In genomic region chr20:36544134-36545018, GRCh38 we compare ENCODE assay signal across 10 cellular contexts. TPM values are rescaled to one million over a fixed set of nuclear protein-coding genes. Genes with fewer than 3 reads are reported as not detected.
DNase-seq lines count a peak whose midpoint lies in the region; ATAC-seq and FAIRE-seq lines count a peak whose summit lies in the region.
"Had no signal": no experiment of that assay in that cellular context is flagged by ENCODE, and none has a peak within 500 bp of the region (broad histone marks: within the 10 kb centered on the region; RNA-seq: fewer than 3 reads in every experiment).

No MANE protein-coding gene starts in this region.

- peak overlapping the region; percentile 90 for H3K27ac ChIP-seq in mesenchymal stem cell (ENCODE audit: low read length, poor library complexity, severe bottlenecking)
- H3K27ac ChIP-seq: C4-2B had no signal

- 84% methylated on average over 15 of the region's 15 CpGs for WGBS in mesenchymal stem cell

- no peak overlapping the region for H4K91ac ChIP-seq in mesenchymal stem cell (ENCODE audit: low read length)

- no peak for FAIRE-seq in GM19239 (lab: Jason Lieb, UNC)

- H2BK5ac ChIP-seq in mesenchymal stem cell (ENCODE audit: low read depth, low read length, poor library complexity, severe bottlenecking) = no peak overlapping the region

- peak overlapping the region in 1 of 2 experiments; percentile 29 for H2BK12ac ChIP-seq in mesenchymal stem cell (ENCODE audit: low read length in 2 of 2)

- H3K79me1 ChIP-seq in mesenchymal stem cell (replicated peaks; ENCODE audit: low read length, poor library complexity, severe bottlenecking) = peaks cover 14% of the 10 kb centered on the region

- H3K4me2 ChIP-seq in mesenchymal stem cell (ENCODE audit: low read length, poor library complexity, severe bottlenecking) = peak overlapping the region; percentile 58

- H2AK5ac ChIP-seq in mesenchymal stem cell (ENCODE audit: low read length, severe bottlenecking) = no peak overlapping the region

- no peak overlapping the region for H3K14ac ChIP-seq in mesenchymal stem cell (ENCODE audit: low read length in 2 of 2)

- no peaks in the 10 kb centered on the region for H3K27me3 ChIP-seq in MG63
- no peaks in the 10 kb centered on the region for H3K27me3 ChIP-seq in mesenchymal stem cell (ENCODE audit: control insufficient read depth in 1 of 2, insufficient read depth in 1 of 2, low read length in 2 of 2)

- no peak for ATAC-seq in GM21447 (IDR thresholded peaks at IDR 0.05; ENCODE audit: unreplicated experiment)

- no peak overlapping the region for H2BK120ac ChIP-seq in mesenchymal stem cell (ENCODE audit: low read depth, low read length)

- no peak overlapping the region for H3K4ac ChIP-seq in mesenchymal stem cell (ENCODE audit: low read depth in 1 of 2, low read length in 2 of 2)

- DNase-seq in A172 (ENCODE audit: low spot score) (peak; percentile 91), MG63 (peak; percentile 94), cerebellum (ENCODE audit: low spot score) (peak; percentile 38), mesenchymal stem cell (no peak), GM19239 (ENCODE audit: insufficient read length, low spot score) (no peak)
- DNase-seq in activated CD4-positive, alpha-beta T cell treated with anti-CD3 and anti-CD28 coated beads, Interleukin-2, amount 50 U/mL, for 1 hour = no peak
- DNase-seq in stimulated activated naive CD4-positive, alpha-beta T cell treated with Interleukin-2 at 50 U/mL for 16 hours (lab: John Stamatoyannopoulos, UW) = no peak
- DNase-seq: activated gamma-delta T cell had no signal

- peak overlapping the region; percentile 0 for H4K8ac ChIP-seq in mesenchymal stem cell (ENCODE audit: low read length)

- H3K36me3 ChIP-seq in MG63 (no peaks in the 10 kb centered on the region), mesenchymal stem cell (ENCODE audit: control insufficient read depth in 1 of 2, insufficient read depth in 2 of 2, low read depth in 1 of 2, low read length in 2 of 2) (peaks cover 41 to 56% of the 10 kb centered on the region in 2 experiments)

- H3K18ac ChIP-seq in mesenchymal stem cell (ENCODE audit: low read depth in 1 of 2, low read length in 2 of 2) = peak overlapping the region in 1 of 2 experiments; percentile 61

- H3K4me3 ChIP-seq in MG63 (no peak overlapping the region), mesenchymal stem cell (ENCODE audit: insufficient read depth in 1 of 2, low read depth in 1 of 2, low read length in 2 of 2) (peak overlapping the region in 1 of 2 experiments; percentile 96)

- no peak overlapping the region for H3K23ac ChIP-seq in mesenchymal stem cell (ENCODE audit: low read length in 2 of 2)

- peak overlapping the region; percentile 98 for H3K9ac ChIP-seq in mesenchymal stem cell (ENCODE audit: low read length)

- H3K9me3 ChIP-seq in MG63 (no peaks in the 10 kb centered on the region), mesenchymal stem cell (ENCODE audit: control insufficient read depth, low read length) (no peaks in the 10 kb centered on the region)

- H2BK15ac ChIP-seq in mesenchymal stem cell (ENCODE audit: low read depth, poor library complexity, severe bottlenecking) = no peak overlapping the region

- no peak overlapping the region for H2AFZ ChIP-seq in mesenchymal stem cell (ENCODE audit: low read depth, low read length)

- H3K4me1 ChIP-seq in mesenchymal stem cell (ENCODE audit: control insufficient read depth, insufficient read depth, low read depth, low read length) = peaks cover 43% of the 10 kb centered on the region

RNA-seq across cellular contexts. Expression of gene MYL9, which starts 3.1 kb away (rescaled TPM):
- total RNA-seq in A172 (2014; rRNA removed; shearing (Covaris generic)) = 9.4 and 9.8 TPM in 2 replicates
- 1.3 TPM in 1 of 2 replicates, not detected in the other for total RNA-seq in MG63 (2014; rRNA removed; shearing (Covaris generic); ENCODE audit: low replicate concordance)
- total RNA-seq in cerebellum = 0.36 TPM
- polyA plus RNA-seq in mesenchymal stem cell (2013, experiment 1 of 2) = 959 TPM
- 955 TPM for polyA plus RNA-seq in mesenchymal stem cell (2013, experiment 2 of 2)

RNA-seq across cellular contexts. Expression of gene TGIF2, which starts 29.0 kb away (rescaled TPM):
- 23.7 and 32.6 TPM in 2 replicates for total RNA-seq in A172 (2014; rRNA removed; shearing (Covaris generic))
- total RNA-seq in MG63 (2014; rRNA removed; shearing (Covaris generic); ENCODE audit: low replicate concordance) = 16.3 and 18.5 TPM in 2 replicates
- 14.2 TPM for total RNA-seq in cerebellum
- polyA plus RNA-seq in mesenchymal stem cell (2013, experiment 1 of 2) = 16.5 TPM
- 16.7 TPM for polyA plus RNA-seq in mesenchymal stem cell (2013, experiment 2 of 2)

Comparison
In these comparisons a context has a peak if more than half of its experiments do, and no peak if none do; other contexts are left out.
1. DNase-seq: peak in A172 (single experiment), MG63 (single experiment) and cerebellum (single experiment); none in mesenchymal stem cell (single experiment), activated CD4-positive, alpha-beta T cell treated with anti-CD3 and anti-CD28 coated beads, Interleukin-2, amount 50 U/mL, for 1 hour (single experiment), GM19239 (single experiment) and stimulated activated naive CD4-positive, alpha-beta T cell treated with Interleukin-2 at 50 U/mL for 16 hours (single experiment).